1 cellular context compared by ENCODE assay signal in the genomic region with DNA sequence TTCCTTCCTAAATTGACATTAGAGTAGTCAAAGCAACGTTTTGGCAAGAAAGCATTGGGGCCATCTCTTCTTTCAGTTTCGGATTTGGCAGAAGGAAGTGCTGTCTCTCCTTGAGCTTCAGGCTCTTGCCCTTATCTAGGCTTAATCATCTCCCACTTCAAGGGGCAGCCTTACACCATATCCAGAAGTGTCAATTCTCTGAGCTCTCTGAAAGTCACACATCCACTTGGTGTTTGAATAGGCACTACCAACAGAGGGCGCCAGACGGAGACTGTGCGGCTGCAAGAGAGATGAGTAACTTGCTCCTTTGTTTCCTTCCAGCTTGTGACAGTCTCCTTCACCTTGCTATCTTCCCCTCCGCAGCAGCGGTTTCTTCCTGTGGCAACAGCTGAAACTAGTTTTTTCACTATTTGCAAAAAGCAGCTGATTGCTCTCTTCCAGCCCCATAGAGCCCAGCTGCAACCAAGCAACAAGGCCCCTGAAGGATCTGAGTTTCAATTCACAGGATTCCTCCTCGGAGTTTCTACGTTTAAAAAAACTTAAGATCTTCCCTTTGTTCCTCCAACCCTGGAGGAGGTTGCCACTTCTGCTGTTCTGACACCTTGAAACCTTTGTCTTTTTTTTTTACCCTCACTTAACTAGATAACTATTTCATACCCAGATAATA.
TF ChIP-seq lines count a peak whose summit lies in the region.

No MANE protein-coding gene starts in this region.

TF ChIP-seq in IMR-90, 13 proteins besides CTCF, POLR2A, EP300 and RAD21:
- peak; percentile 65 for TF ChIP-seq SMC3 (IDR thresholded peaks at IDR 0.05; ENCODE audit: low read depth, low read length)
- no peak for TF ChIP-seq CHD1 (IDR thresholded peaks at IDR 0.05; ENCODE audit: low read depth, low read length)
- no peak for TF ChIP-seq MAFK (IDR thresholded peaks at IDR 0.05; ENCODE audit: low read depth, low read length)
- TF ChIP-seq MAZ (IDR thresholded peaks at IDR 0.05; ENCODE audit: borderline replicate concordance, low read depth, low read length): no peak
- no peak for TF ChIP-seq NFE2L2 (IDR thresholded peaks at IDR 0.05; ENCODE audit: low read depth, low read length)
- no peak for TF ChIP-seq MXI1 (IDR thresholded peaks at IDR 0.05; ENCODE audit: borderline replicate concordance, low read depth, low read length)
- no peak for TF ChIP-seq RFX5 (IDR thresholded peaks at IDR 0.05; ENCODE audit: low read depth, low read length)
